Comparison of ENCODE assay signal across 1 cellular context in the genomic region with DNA sequence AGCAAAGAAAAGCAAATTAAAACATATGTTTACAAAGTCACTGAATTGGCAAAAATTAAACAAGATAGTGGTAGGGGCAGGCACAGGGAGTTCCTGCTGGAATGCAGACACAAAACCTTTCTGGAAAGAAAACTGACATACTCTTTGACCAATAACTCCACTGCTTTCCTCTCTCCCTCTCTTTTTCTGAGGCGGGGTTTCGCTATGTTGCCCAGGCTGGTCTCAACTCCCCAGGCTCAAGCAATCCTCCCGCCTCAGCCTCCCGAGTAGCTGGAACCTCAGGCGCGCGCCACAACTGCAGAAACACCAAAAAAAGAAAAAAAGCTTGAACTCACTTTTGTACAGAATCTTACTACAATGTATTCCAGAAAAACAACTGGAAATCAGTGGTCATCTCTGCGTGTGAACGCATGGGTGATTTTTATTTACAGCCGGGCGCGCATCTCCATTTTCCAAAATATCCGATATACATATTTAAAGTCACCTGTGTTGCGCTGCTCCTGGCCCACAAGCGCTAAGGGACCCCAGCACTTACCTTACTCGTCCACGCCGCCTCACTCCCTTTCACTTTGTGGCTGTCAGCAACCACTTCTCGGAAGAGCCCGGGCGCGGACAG.
TF ChIP-seq lines count a peak whose summit lies in the region.

No MANE protein-coding gene starts in this region.

TF ChIP-seq in GM23338, 12 proteins besides CTCF, POLR2A, EP300 and RAD21 (continued from another document):
- TF ChIP-seq, protein P1, sequence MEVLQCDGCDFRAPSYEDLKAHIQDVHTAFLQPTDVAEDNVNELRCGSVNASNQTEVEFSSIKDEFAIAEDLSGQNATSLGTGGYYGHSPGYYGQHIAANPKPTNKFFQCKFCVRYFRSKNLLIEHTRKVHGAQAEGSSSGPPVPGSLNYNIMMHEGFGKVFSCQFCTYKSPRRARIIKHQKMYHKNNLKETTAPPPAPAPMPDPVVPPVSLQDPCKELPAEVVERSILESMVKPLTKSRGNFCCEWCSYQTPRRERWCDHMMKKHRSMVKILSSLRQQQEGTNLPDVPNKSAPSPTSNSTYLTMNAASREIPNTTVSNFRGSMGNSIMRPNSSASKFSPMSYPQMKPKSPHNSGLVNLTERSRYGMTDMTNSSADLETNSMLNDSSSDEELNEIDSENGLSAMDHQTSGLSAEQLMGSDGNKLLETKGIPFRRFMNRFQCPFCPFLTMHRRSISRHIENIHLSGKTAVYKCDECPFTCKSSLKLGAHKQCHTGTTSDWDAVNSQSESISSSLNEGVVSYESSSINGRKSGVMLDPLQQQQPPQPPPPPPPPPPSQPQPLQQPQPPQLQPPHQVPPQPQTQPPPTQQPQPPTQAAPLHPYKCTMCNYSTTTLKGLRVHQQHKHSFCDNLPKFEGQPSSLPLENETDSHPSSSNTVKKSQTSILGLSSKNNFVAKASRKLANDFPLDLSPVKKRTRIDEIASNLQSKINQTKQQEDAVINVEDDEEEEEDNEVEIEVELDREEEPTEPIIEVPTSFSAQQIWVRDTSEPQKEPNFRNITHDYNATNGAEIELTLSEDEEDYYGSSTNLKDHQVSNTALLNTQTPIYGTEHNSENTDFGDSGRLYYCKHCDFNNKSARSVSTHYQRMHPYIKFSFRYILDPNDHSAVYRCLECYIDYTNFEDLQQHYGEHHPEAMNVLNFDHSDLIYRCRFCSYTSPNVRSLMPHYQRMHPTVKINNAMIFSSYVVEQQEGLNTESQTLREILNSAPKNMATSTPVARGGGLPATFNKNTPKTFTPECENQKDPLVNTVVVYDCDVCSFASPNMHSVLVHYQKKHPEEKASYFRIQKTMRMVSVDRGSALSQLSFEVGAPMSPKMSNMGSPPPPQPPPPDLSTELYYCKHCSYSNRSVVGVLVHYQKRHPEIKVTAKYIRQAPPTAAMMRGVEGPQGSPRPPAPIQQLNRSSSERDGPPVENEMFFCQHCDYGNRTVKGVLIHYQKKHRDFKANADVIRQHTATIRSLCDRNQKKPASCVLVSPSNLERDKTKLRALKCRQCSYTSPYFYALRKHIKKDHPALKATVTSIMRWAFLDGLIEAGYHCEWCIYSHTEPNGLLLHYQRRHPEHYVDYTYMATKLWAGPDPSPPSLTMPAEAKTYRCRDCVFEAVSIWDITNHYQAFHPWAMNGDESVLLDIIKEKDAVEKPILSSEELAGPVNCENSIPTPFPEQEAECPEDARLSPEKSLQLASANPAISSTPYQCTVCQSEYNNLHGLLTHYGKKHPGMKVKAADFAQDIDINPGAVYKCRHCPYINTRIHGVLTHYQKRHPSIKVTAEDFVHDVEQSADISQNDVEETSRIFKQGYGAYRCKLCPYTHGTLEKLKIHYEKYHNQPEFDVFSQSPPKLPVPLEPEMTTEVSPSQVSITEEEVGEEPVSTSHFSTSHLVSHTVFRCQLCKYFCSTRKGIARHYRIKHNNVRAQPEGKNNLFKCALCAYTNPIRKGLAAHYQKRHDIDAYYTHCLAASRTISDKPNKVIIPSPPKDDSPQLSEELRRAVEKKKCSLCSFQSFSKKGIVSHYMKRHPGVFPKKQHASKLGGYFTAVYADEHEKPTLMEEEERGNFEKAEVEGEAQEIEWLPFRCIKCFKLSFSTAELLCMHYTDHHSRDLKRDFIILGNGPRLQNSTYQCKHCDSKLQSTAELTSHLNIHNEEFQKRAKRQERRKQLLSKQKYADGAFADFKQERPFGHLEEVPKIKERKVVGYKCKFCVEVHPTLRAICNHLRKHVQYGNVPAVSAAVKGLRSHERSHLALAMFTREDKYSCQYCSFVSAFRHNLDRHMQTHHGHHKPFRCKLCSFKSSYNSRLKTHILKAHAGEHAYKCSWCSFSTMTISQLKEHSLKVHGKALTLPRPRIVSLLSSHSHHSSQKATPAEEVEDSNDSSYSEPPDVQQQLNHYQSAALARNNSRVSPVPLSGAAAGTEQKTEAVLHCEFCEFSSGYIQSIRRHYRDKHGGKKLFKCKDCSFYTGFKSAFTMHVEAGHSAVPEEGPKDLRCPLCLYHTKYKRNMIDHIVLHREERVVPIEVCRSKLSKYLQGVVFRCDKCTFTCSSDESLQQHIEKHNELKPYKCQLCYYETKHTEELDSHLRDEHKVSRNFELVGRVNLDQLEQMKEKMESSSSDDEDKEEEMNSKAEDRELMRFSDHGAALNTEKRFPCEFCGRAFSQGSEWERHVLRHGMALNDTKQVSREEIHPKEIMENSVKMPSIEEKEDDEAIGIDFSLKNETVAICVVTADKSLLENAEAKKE (CRISPR knock-in tag; IDR thresholded peaks at IDR 0.05), result no peak
